ENCODE assay signal across 1 cellular context in the genomic region with DNA sequence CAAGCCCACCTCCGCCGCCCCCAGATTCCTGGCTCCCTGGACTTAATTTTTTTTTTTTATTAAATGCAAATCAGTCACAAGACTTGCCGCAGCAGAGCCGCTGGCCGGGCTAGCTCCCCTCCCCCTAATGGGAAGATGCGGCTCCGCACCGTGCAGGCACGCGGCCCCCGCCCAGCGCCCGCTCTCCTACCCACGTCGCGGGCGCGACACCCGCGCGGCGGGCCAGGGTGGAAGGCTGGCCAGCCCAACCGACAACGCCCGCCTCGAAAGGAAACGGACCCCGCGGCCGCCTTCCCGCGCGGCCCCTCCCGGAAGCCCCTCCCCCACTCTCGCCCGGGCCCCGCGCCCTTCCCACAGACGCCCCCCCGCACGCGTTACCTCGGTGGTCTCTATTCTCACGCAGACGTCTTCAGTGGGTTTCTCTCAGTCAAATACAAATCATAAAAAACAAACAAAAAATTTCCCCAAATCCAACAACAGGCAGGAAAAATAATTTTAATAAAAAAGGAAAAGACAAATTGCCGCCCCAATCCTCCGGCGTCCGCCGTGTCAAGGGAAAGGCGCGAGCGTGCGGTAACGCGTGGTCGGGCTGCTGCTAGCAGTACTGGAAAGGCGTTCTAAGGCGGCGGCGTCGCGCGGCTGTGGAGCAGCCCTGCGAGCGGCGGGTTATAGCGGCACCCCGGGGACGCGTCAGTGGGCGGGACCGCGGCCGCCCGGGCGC.
TF ChIP-seq lines count a peak whose summit lies in the region.

Gene SLC38A2, minus strand, starts transcription at position 643 of the 721 bp plus-strand sequence. CDS start 1,480 bp downstream, outside the sequence.

TF ChIP-seq in GM12878, 131 proteins besides CTCF, POLR2A, EP300 and RAD21 (continued from another document):
- TF ChIP-seq E4F1 (IDR thresholded peaks at IDR 0.05; ENCODE audit: borderline replicate concordance, partially characterized antibody) = no peak
- TF ChIP-seq PML (IDR thresholded peaks at IDR 0.05; ENCODE audit: low read length) = peak; percentile 99
- TF ChIP-seq, protein P1, sequence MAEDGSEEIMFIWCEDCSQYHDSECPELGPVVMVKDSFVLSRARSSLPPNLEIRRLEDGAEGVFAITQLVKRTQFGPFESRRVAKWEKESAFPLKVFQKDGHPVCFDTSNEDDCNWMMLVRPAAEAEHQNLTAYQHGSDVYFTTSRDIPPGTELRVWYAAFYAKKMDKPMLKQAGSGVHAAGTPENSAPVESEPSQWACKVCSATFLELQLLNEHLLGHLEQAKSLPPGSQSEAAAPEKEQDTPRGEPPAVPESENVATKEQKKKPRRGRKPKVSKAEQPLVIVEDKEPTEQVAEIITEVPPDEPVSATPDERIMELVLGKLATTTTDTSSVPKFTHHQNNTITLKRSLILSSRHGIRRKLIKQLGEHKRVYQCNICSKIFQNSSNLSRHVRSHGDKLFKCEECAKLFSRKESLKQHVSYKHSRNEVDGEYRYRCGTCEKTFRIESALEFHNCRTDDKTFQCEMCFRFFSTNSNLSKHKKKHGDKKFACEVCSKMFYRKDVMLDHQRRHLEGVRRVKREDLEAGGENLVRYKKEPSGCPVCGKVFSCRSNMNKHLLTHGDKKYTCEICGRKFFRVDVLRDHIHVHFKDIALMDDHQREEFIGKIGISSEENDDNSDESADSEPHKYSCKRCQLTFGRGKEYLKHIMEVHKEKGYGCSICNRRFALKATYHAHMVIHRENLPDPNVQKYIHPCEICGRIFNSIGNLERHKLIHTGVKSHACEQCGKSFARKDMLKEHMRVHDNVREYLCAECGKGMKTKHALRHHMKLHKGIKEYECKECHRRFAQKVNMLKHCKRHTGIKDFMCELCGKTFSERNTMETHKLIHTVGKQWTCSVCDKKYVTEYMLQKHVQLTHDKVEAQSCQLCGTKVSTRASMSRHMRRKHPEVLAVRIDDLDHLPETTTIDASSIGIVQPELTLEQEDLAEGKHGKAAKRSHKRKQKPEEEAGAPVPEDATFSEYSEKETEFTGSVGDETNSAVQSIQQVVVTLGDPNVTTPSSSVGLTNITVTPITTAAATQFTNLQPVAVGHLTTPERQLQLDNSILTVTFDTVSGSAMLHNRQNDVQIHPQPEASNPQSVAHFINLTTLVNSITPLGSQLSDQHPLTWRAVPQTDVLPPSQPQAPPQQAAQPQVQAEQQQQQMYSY (CRISPR knock-in tag; IDR thresholded peaks at IDR 0.05) = 0 out of 2 replicates have a peak, but pooled peaks have one; percentile 9
- TF ChIP-seq ETV6 (conservative IDR thresholded peaks at IDR 0.05 in 1 of 2, IDR thresholded peaks at IDR 0.05 in 1 of 2; ENCODE audit: borderline replicate concordance in 1 of 2, low read depth in 1 of 2) = no peak
- TF ChIP-seq MEF2A (IDR thresholded peaks at IDR 0.05; ENCODE audit: insufficient read depth, low read depth, low read length) = no peak
- TF ChIP-seq IRF4 (IDR thresholded peaks at IDR 0.05; ENCODE audit: low read depth, low read length) = no peak
- TF ChIP-seq TCF12 (IDR thresholded peaks at IDR 0.05; ENCODE audit: low read depth, low read length) = peak; percentile 84; the same call in 1 of the 2 replicates
- peak; percentile 60 for TF ChIP-seq KLF5 (IDR thresholded peaks at IDR 0.05; ENCODE audit: partially characterized antibody)
- peak; percentile 11 to 73; a peak in 3 of 4 replicates for TF ChIP-seq BHLHE40 (IDR thresholded peaks at IDR 0.05; ENCODE audit: borderline replicate concordance in 1 of 2, low read depth in 2 of 2, low read length in 1 of 2)
- no peak for TF ChIP-seq HDGF (IDR thresholded peaks at IDR 0.05)
- TF ChIP-seq, protein P2, sequence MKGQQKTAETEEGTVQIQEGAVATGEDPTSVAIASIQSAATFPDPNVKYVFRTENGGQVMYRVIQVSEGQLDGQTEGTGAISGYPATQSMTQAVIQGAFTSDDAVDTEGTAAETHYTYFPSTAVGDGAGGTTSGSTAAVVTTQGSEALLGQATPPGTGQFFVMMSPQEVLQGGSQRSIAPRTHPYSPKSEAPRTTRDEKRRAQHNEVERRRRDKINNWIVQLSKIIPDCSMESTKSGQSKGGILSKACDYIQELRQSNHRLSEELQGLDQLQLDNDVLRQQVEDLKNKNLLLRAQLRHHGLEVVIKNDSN (IDR thresholded peaks at IDR 0.05; ENCODE audit: borderline replicate concordance, extremely low read length, insufficient read depth, low read depth, low read length) = no peak
TF ChIP-seq in GM12878: peak in this region for 49.
